ENCODE assay signal across 10 cellular contexts in genomic region chr2:232363784-232364615, GRCh38. TPM values are rescaled to one million over a fixed set of nuclear protein-coding genes. Genes with fewer than 3 reads are reported as not detected.
DNase-seq lines count a peak whose midpoint lies in the region; ATAC-seq and TF ChIP-seq lines count a peak whose summit lies in the region.
"Had no signal": no experiment of that assay in that cellular context is flagged by ENCODE, and none has a peak within 500 bp of the region (broad histone marks: within the 10 kb centered on the region; RNA-seq: fewer than 3 reads in every experiment).

No MANE protein-coding gene starts in this region.

- H4K5ac ChIP-seq in mesendoderm (ENCODE audit: low read length): no peak overlapping the region

- H3K4me3 ChIP-seq in BLaER1 (peak overlapping the region; percentile 51), WI38 (ENCODE audit: low read depth, low read length) (peak overlapping the region; percentile 33), lower lobe of right lung (peak overlapping the region; percentile 33), mesendoderm (ENCODE audit: low read length) (no peak overlapping the region)
- H3K4me3 ChIP-seq: tibial artery had no signal

- H3K27me3 ChIP-seq in BLaER1: no peaks in the 10 kb centered on the region
- H3K27me3 ChIP-seq in lower lobe of right lung (ENCODE audit: low read depth): no peaks in the 10 kb centered on the region
- H3K27me3 ChIP-seq in mesendoderm (ENCODE audit: insufficient read depth, low read length, poor library complexity): no peaks in the 10 kb centered on the region

- TF ChIP-seq CTCF in WI38 (IDR thresholded peaks at IDR 0.05; ENCODE audit: low read depth, low read length): no peak
- TF ChIP-seq CTCF in lower lobe of right lung (IDR thresholded peaks at IDR 0.05): no peak

- H2AK5ac ChIP-seq in mesendoderm (ENCODE audit: low read length): no peak overlapping the region

- no peaks in the 10 kb centered on the region for H3K79me2 ChIP-seq in mesendoderm (ENCODE audit: control insufficient read depth, insufficient read depth, low read length)

- no CpG with 5 or more reads among the region's 14 CpGs for WGBS in mesendoderm (ENCODE audit: extremely low coverage, insufficient coverage, low lambda C conversion rate)

- peak overlapping the region; percentile 58; the same call in 1 of the 2 replicates for H3K9ac ChIP-seq in BLaER1
- H3K9ac ChIP-seq in mesendoderm (ENCODE audit: low read length): no peak overlapping the region

- H2BK15ac ChIP-seq in mesendoderm (replicated peaks; ENCODE audit: low read depth): no peak overlapping the region

- peaks cover 6% of the 10 kb centered on the region; the same call in 1 of the 2 replicates for H4K20me1 ChIP-seq in BLaER1

- H3K56ac ChIP-seq in mesendoderm (ENCODE audit: low read length): no peak overlapping the region

- H3K4me1 ChIP-seq in BLaER1 (peaks cover 66% of the 10 kb centered on the region), lower lobe of right lung (peaks cover 11% of the 10 kb centered on the region), mesendoderm (ENCODE audit: control insufficient read depth, low read depth, low read length) (no peaks in the 10 kb centered on the region)
- H3K4me1 ChIP-seq: tibial artery had no signal

- DNase-seq in lower lobe of right lung: no peak
- DNase-seq in mesendoderm: no peak
- DNase-seq in dedifferentiated amniotic fluid mesenchymal stem cell (ENCODE audit: extremely low spot score): no peak
- no peak for DNase-seq in DMS153 treated with DMSO at 0.1 percent for 48 hours (lab: John Stamatoyannopoulos, UW; ENCODE audit: unreplicated experiment)

- no peaks in the 10 kb centered on the region for H3K79me1 ChIP-seq in mesendoderm (ENCODE audit: low read length)

- intact Hi-C loops in lower lobe of right lung (cut with DNase I): no loop called here

- no peak overlapping the region for H3K4ac ChIP-seq in mesendoderm (ENCODE audit: low read depth, low read length)

- peak overlapping the region; percentile 75 for H3K27ac ChIP-seq in BLaER1
- no peak overlapping the region for H3K27ac ChIP-seq in lower lobe of right lung
- no peak overlapping the region for H3K27ac ChIP-seq in mesendoderm (ENCODE audit: low read depth, low read length)
- H3K27ac ChIP-seq: tibial artery had no signal

- no peak overlapping the region for H2BK120ac ChIP-seq in mesendoderm (ENCODE audit: low read depth, low read length)

- no peak overlapping the region for H2BK5ac ChIP-seq in mesendoderm (ENCODE audit: low read length)

- no peak overlapping the region for H4K8ac ChIP-seq in mesendoderm (ENCODE audit: low read depth, low read length)

- H3K4me2 ChIP-seq in BLaER1 (peak overlapping the region; percentile 92), mesendoderm (ENCODE audit: low read length) (no peak overlapping the region)

- H3K9me3 ChIP-seq in BLaER1: peaks cover 14% of the 10 kb centered on the region
- no peaks in the 10 kb centered on the region for H3K9me3 ChIP-seq in lower lobe of right lung
- H3K9me3 ChIP-seq: tibial artery had no signal

- H3K18ac ChIP-seq in mesendoderm (ENCODE audit: low read length): no peak overlapping the region

- no peaks in the 10 kb centered on the region for H3K36me3 ChIP-seq in BLaER1
- H3K36me3 ChIP-seq in lower lobe of right lung: no peaks in the 10 kb centered on the region
- no peaks in the 10 kb centered on the region for H3K36me3 ChIP-seq in mesendoderm (ENCODE audit: control insufficient read depth, insufficient read depth, low read length)
- H3K36me3 ChIP-seq: tibial artery had no signal

- ATAC-seq in GM19463 (IDR thresholded peaks at IDR 0.05; ENCODE audit: unreplicated experiment): peak; percentile 48
- peak in 1 of 2 donors; percentile 26 for ATAC-seq in lower lobe of right lung
- no peak for ATAC-seq in HG02885 (IDR thresholded peaks at IDR 0.05; ENCODE audit: poor library complexity, unreplicated experiment)

- no peak overlapping the region for H3K23ac ChIP-seq in mesendoderm (ENCODE audit: low read length)

RNA-seq across cellular contexts. Expression of gene ALPP, which starts 14.6 kb away (rescaled TPM):
- total RNA-seq in lower lobe of right lung: 6.0 TPM
- 0.03 TPM for polyA plus RNA-seq in mesendoderm (2013, experiment 1 of 2)
- not detected for polyA plus RNA-seq in mesendoderm (2013, experiment 2 of 2)
- total RNA-seq: pulmonary artery endothelial cell had no signal

RNA-seq across cellular contexts. Expression of gene ALPG, which starts 42.6 kb away (rescaled TPM):
- total RNA-seq in lower lobe of right lung: 0.53 TPM
- polyA plus RNA-seq in mesendoderm (2013, experiment 1 of 2): 0.03 TPM
- polyA plus RNA-seq in mesendoderm (2013, experiment 2 of 2): 0.03 TPM
- total RNA-seq: pulmonary artery endothelial cell had no signal
